16 cellular contexts compared by ENCODE assay signal in genomic region chr1:54239041-54239410, GRCh38. TPM values are rescaled to one million over a fixed set of nuclear protein-coding genes. Genes with fewer than 3 reads are reported as not detected.
DNase-seq lines count a peak whose midpoint lies in the region; ATAC-seq and TF ChIP-seq lines count a peak whose summit lies in the region.
"Had no signal": no experiment of that assay in that cellular context is flagged by ENCODE, and none has a peak within 500 bp of the region (broad histone marks: within the 10 kb centered on the region; RNA-seq: fewer than 3 reads in every experiment).

No MANE protein-coding gene starts in this region.

- H3K27me3 ChIP-seq in HL-60 (ENCODE audit: insufficient read depth, poor library complexity, severe bottlenecking): no peaks in the 10 kb centered on the region
- H3K27me3 ChIP-seq in dorsolateral prefrontal cortex: no peaks in the 10 kb centered on the region

- H3K27ac ChIP-seq in HL-60 (replicated peaks) (peak overlapping the region; percentile 56), dorsolateral prefrontal cortex (peak overlapping the region in 39 of 59 donors; percentile 16 to 84 (median 59)), temporal lobe (ENCODE audit: low read depth, low read length) (peak overlapping the region; percentile 50)
- H3K27ac ChIP-seq: C4-2B had no signal

- H3K9me3 Mint-ChIP-seq in WTC11: peaks cover 4% of the 10 kb centered on the region; the same call in 1 of the 2 replicates
- H3K9me3 Mint-ChIP-seq: HFFc6 had no signal

- no peak for TF ChIP-seq CTCF in HL-60 (IDR thresholded peaks at IDR 0.05; ENCODE audit: insufficient read depth, low read length)
- TF ChIP-seq CTCF in WTC11 (IDR thresholded peaks at IDR 0.05): no peak
- no peak for TF ChIP-seq CTCF in dorsolateral prefrontal cortex (IDR thresholded peaks at IDR 0.05 in 54 of 56, conservative IDR thresholded peaks at IDR 0.05 in 2 of 56; ENCODE audit: low read depth in 1 of 56, partially characterized antibody in 56 of 56)

- no peak overlapping the region for H3K4me3 Mint-ChIP-seq in WTC11
- H3K4me3 Mint-ChIP-seq: HFFc6 had no signal

- H3K4me3 ChIP-seq in HL-60 (replicated peaks; ENCODE audit: insufficient read depth, low read length) (no peak overlapping the region), dorsolateral prefrontal cortex (peak overlapping the region in 1 of 59 donors; percentile 10)

- H3K4me1 Mint-ChIP-seq in WTC11: no peaks in the 10 kb centered on the region

- DNase-seq in HL-60 (ENCODE audit: low read depth in 1 of 2, low spot score in 1 of 2): no peak
- DNase-seq in WTC11 (ENCODE audit: low spot score): no peak
- no peak for DNase-seq in dorsolateral prefrontal cortex
- no peak for DNase-seq in NCI-H2081 treated with DMSO at 0.1 percent for 48 hours (lab: John Stamatoyannopoulos, UW)
- DNase-seq in cerebellum (ENCODE audit: low spot score): no peak
- DNase-seq: DMS79, HFFc6, NCI-H1417, NCI-H187 treated with DMSO at 0.1 percent for 48 hours, NCI-H345, NCI-H526 had no signal

- CTCF ChIA-PET in WTC11 (lab: Charles Lee): interaction anchor here (0.6 kb wide), 1 partner anchor 556 kb away, joined by 5 read pairs; no protein-coding TSS in a partner anchor

- POLR2A ChIA-PET in WTC11 (lab: Charles Lee): no interaction called here

- peak overlapping the region; percentile 74; the same call in 1 of the 2 replicates for H3K27ac Mint-ChIP-seq in WTC11
- H3K27ac Mint-ChIP-seq: HFFc6 had no signal

- H3K36me3 Mint-ChIP-seq in WTC11: peaks cover 42% of the 10 kb centered on the region

- intact Hi-C loops in dorsolateral prefrontal cortex (cut with DNase I): no loop called here

- no peak for ATAC-seq in WTC11
- ATAC-seq in GM21717 (IDR thresholded peaks at IDR 0.05; ENCODE audit: unreplicated experiment): no peak
- ATAC-seq: HepG2, Panc1 had no signal

- no peaks in the 10 kb centered on the region for H3K27me3 Mint-ChIP-seq in WTC11 (ENCODE audit: low read depth)

TF ChIP-seq in WTC11, 78 proteins besides CTCF, POLR2A, EP300 and RAD21:
- TF ChIP-seq ZNF121 (CRISPR knock-in tag; IDR thresholded peaks at IDR 0.05) (no peak), ZNF423 (CRISPR knock-in tag; IDR thresholded peaks at IDR 0.05) (no peak), NR1H2 (CRISPR knock-in tag; IDR thresholded peaks at IDR 0.05) (no peak), IRF2 (CRISPR knock-in tag; IDR thresholded peaks at IDR 0.05; ENCODE audit: borderline replicate concordance, low read depth) (no peak), PRRX2 (CRISPR knock-in tag; IDR thresholded peaks at IDR 0.05) (no peak), AFF4 (CRISPR knock-in tag; IDR thresholded peaks at IDR 0.05; ENCODE audit: borderline replicate concordance) (no peak), JAZF1 (CRISPR knock-in tag; IDR thresholded peaks at IDR 0.05) (no peak), GTF2I (CRISPR knock-in tag; conservative IDR thresholded peaks at IDR 0.05) (no peak), SMAD3 (CRISPR knock-in tag; IDR thresholded peaks at IDR 0.05; ENCODE audit: borderline replicate concordance) (no peak), ZBTB21 (CRISPR knock-in tag; IDR thresholded peaks at IDR 0.05; ENCODE audit: borderline replicate concordance) (no peak), NFATC4 (CRISPR knock-in tag; IDR thresholded peaks at IDR 0.05) (no peak), MYBL2 (CRISPR knock-in tag; IDR thresholded peaks at IDR 0.05) (no peak), ARID4B (CRISPR knock-in tag; IDR thresholded peaks at IDR 0.05; ENCODE audit: borderline replicate concordance) (no peak)
- TF ChIP-seq, protein P1, sequence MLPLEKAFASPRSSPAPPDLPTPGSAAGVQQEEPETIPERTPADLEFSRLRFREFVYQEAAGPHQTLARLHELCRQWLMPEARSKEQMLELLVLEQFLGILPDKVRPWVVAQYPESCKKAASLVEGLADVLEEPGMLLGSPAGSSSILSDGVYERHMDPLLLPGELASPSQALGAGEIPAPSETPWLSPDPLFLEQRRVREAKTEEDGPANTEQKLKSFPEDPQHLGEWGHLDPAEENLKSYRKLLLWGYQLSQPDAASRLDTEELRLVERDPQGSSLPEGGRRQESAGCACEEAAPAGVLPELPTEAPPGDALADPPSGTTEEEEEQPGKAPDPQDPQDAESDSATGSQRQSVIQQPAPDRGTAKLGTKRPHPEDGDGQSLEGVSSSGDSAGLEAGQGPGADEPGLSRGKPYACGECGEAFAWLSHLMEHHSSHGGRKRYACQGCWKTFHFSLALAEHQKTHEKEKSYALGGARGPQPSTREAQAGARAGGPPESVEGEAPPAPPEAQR (CRISPR knock-in tag; IDR thresholded peaks at IDR 0.05): no peak

RNA-seq across cellular contexts. Expression of gene MRPL37, which starts 39.1 kb away (rescaled TPM):
- total RNA-seq in WTC11 (2021): 125 to 143 TPM (median 130 TPM) in 3 replicates
- 10 to 100 TPM; 33.5 to 66.9 (median 49.5) TPM for total RNA-seq in dorsolateral prefrontal cortex
- 19.7 TPM for total RNA-seq in temporal lobe
- 22.3 TPM for total RNA-seq in cerebellum

RNA-seq across cellular contexts. Expression of gene CYB5RL, which starts 39.2 kb away (rescaled TPM):
- total RNA-seq in WTC11 (2021): 13.1 to 14.2 TPM (median 13.4 TPM) in 3 replicates
- 10 to 100 TPM in 34 of 120 experiments, 1 to 10 TPM in 86; 3.6 to 19.4 (median 8.7) TPM for total RNA-seq in dorsolateral prefrontal cortex
- total RNA-seq in temporal lobe: 3.9 TPM
- total RNA-seq in cerebellum: 5.7 TPM
